Comparison of ENCODE assay signal across 20 cellular contexts in genomic region chr17:4741544-4741943, GRCh38. TPM values are rescaled to one million over a fixed set of nuclear protein-coding genes. Genes with fewer than 3 reads are reported as not detected.
DNase-seq lines count a peak whose midpoint lies in the region; ATAC-seq and TF ChIP-seq lines count a peak whose summit lies in the region.
"Had no signal": no experiment of that assay in that cellular context is flagged by ENCODE, and none has a peak within 500 bp of the region (broad histone marks: within the 10 kb centered on the region; RNA-seq: fewer than 3 reads in every experiment).

No MANE protein-coding gene starts in this region.

- peaks cover 18% of the 10 kb centered on the region for H3K4me1 ChIP-seq in CD8-positive, alpha-beta memory T cell (ENCODE audit: insufficient read depth, low read length)

- no peak overlapping the region for H3K4me3 ChIP-seq in CD8-positive, alpha-beta memory T cell (ENCODE audit: low read length)
- H3K4me3 ChIP-seq: GM12878 had no signal

- no peak for TF ChIP-seq CTCF in nephron (IDR thresholded peaks at IDR 0.05; ENCODE audit: unreplicated experiment in 3 of 3)

- H3K27ac Mint-ChIP-seq in T-helper 2 cell treated with Interferon-gamma antibody and Interleukin-4, amounts not matched to agents 5 μg/mL and 100 μg/mL, for 36 hours, result peak overlapping the region; percentile 34
- H3K27ac Mint-ChIP-seq in CD8-positive, alpha-beta memory T cell, result peak overlapping the region in 1 of 8 donors; percentile 47
- H3K27ac Mint-ChIP-seq in immature natural killer cell, result no peak overlapping the region
- H3K27ac Mint-ChIP-seq in nephron, result no peak overlapping the region

- ATAC-seq in HG02571 (IDR thresholded peaks at IDR 0.05; ENCODE audit: unreplicated experiment) (no peak), GM21825 (IDR thresholded peaks at IDR 0.05; ENCODE audit: unreplicated experiment) (no peak)
- ATAC-seq: GM12878, HCT116, PC-3 had no signal

- no peaks in the 10 kb centered on the region for H3K36me3 Mint-ChIP-seq in T-helper 2 cell treated with Interferon-gamma antibody and Interleukin-4, amounts not matched to agents 5 μg/mL and 100 μg/mL, for 36 hours (ENCODE audit: low read depth)
- peaks cover 0 to 3% (median 0%) of the 10 kb centered on the region in 3 donors for H3K36me3 Mint-ChIP-seq in CD8-positive, alpha-beta memory T cell
- H3K36me3 Mint-ChIP-seq in immature natural killer cell, result no peaks in the 10 kb centered on the region
- H3K36me3 Mint-ChIP-seq in nephron (ENCODE audit: low read depth), result no peaks in the 10 kb centered on the region

- no peak for DNase-seq in T-helper 2 cell treated with Interferon-gamma antibody and Interleukin-4, amounts not matched to agents 5 μg/mL and 100 μg/mL, for 36 hours (ENCODE audit: low spot score)
- DNase-seq in T-helper 2 cell (no peak), immature natural killer cell (no peak), NCI-H1694 (lab: John Stamatoyannopoulos, UW) (no peak)
- DNase-seq in CD8-positive, alpha-beta memory T cell, result no peak
- DNase-seq: 8988T, DMS79, NCI-H1436 treated with DMSO at 0.1 percent for 48 hours, NCI-H2081 treated with DMSO at 0.1 percent for 48 hours, NCI-H226, NCI-H526, PC-3 had no signal

- H3K4me1 Mint-ChIP-seq in T-helper 2 cell treated with Interferon-gamma antibody and Interleukin-4, amounts not matched to agents 5 μg/mL and 100 μg/mL, for 36 hours (ENCODE audit: low read depth), result peaks cover 23% of the 10 kb centered on the region
- H3K4me1 Mint-ChIP-seq in CD8-positive, alpha-beta memory T cell, result peaks cover 14 to 21% (median 19%) of the 10 kb centered on the region in 3 donors
- H3K4me1 Mint-ChIP-seq in immature natural killer cell, result peaks cover 16 to 17% of the 10 kb centered on the region in 2 donors
- peaks cover 7% of the 10 kb centered on the region for H3K4me1 Mint-ChIP-seq in nephron

- H3K36me3 ChIP-seq in CD8-positive, alpha-beta memory T cell (ENCODE audit: insufficient read depth, low read length), result no peaks in the 10 kb centered on the region

- H3K9me3 ChIP-seq in CD8-positive, alpha-beta memory T cell (ENCODE audit: low read length), result no peaks in the 10 kb centered on the region
- H3K9me3 ChIP-seq: BLaER1 treated with 17β-estradiol and CSF1 and Interleukin-3, amounts not matched to agents 10 nM and 100 nM had no signal

- peaks cover 11% of the 10 kb centered on the region for H3K27me3 ChIP-seq in CD8-positive, alpha-beta memory T cell (ENCODE audit: insufficient read depth, low read length, poor library complexity, severe bottlenecking)

- POLR2A ChIA-PET in CD8-positive, alpha-beta memory T cell (lab: Charles Lee), result interaction anchor here (0.6 kb wide), 1 partner anchor 10 kb away, joined by 6 read pairs; no protein-coding TSS in a partner anchor

- no peaks in the 10 kb centered on the region for H3K9me3 Mint-ChIP-seq in T-helper 2 cell treated with Interferon-gamma antibody and Interleukin-4, amounts not matched to agents 5 μg/mL and 100 μg/mL, for 36 hours
- H3K9me3 Mint-ChIP-seq in CD8-positive, alpha-beta memory T cell, result no peaks in the 10 kb centered on the region
- H3K9me3 Mint-ChIP-seq in immature natural killer cell, result no peaks in the 10 kb centered on the region
- H3K9me3 Mint-ChIP-seq in nephron, result no peaks in the 10 kb centered on the region

- peak overlapping the region; percentile 30 for H3K4me3 Mint-ChIP-seq in T-helper 2 cell treated with Interferon-gamma antibody and Interleukin-4, amounts not matched to agents 5 μg/mL and 100 μg/mL, for 36 hours
- H3K4me3 Mint-ChIP-seq in CD8-positive, alpha-beta memory T cell, result peak overlapping the region in 5 of 7 donors; percentile 8 to 81 (median 65)
- H3K4me3 Mint-ChIP-seq in immature natural killer cell (peak overlapping the region; percentile 44 to 61 (median 54)), nephron (peak overlapping the region; percentile 51 to 53 (median 53))

- H3K27me3 Mint-ChIP-seq in T-helper 2 cell treated with Interferon-gamma antibody and Interleukin-4, amounts not matched to agents 5 μg/mL and 100 μg/mL, for 36 hours (ENCODE audit: low read depth), result peaks cover 32% of the 10 kb centered on the region
- peaks cover 14 to 20% of the 10 kb centered on the region in 2 donors for H3K27me3 Mint-ChIP-seq in CD8-positive, alpha-beta memory T cell
- H3K27me3 Mint-ChIP-seq in immature natural killer cell (ENCODE audit: low read depth in 3 of 3), result peaks cover 15 to 19% (median 16%) of the 10 kb centered on the region in 3 donors
- peaks cover 94% of the 10 kb centered on the region for H3K27me3 Mint-ChIP-seq in nephron (ENCODE audit: low read depth)

- CTCF ChIA-PET in CD8-positive, alpha-beta memory T cell (lab: Charles Lee), result no interaction called here

- no peak overlapping the region for H3K27ac ChIP-seq in CD8-positive, alpha-beta memory T cell (ENCODE audit: low read depth, low read length)
- H3K27ac ChIP-seq: BLaER1 treated with 17β-estradiol and CSF1 and Interleukin-3, amounts not matched to agents 10 nM and 100 nM had no signal

RNA-seq across cellular contexts. Expression of gene CXCL16, which starts 1.8 kb away (rescaled TPM):
- 1 to 10 TPM; 2.4 to 2.8 TPM for total RNA-seq in CD8-positive, alpha-beta memory T cell
- polyA plus RNA-seq in CD8-positive, alpha-beta memory T cell, result 3.0 TPM
- polyA plus RNA-seq in immature natural killer cell, result 1 to 10 TPM; 1.1 to 2.2 (median 1.1) TPM
- total RNA-seq: G401 had no signal

RNA-seq across cellular contexts. Expression of gene ZMYND15, which starts 1.9 kb away (rescaled TPM):
- under 1 TPM in 1 of 2 experiments, not detected in 1; 0.09 TPM for total RNA-seq in CD8-positive, alpha-beta memory T cell
- polyA plus RNA-seq in CD8-positive, alpha-beta memory T cell, result not detected
- polyA plus RNA-seq in immature natural killer cell, result not detected
- total RNA-seq: G401, HT1080 had no signal

RNA-seq across cellular contexts. Expression of gene MED11, which starts 10.3 kb away (rescaled TPM):
- 10 to 100 TPM; 23.4 to 26.7 TPM for total RNA-seq in CD8-positive, alpha-beta memory T cell
- polyA plus RNA-seq in CD8-positive, alpha-beta memory T cell, result 58.9 TPM
- 10 to 100 TPM; 26.2 to 52.1 (median 37.6) TPM for polyA plus RNA-seq in immature natural killer cell

RNA-seq across cellular contexts. Expression of gene TM4SF5, which starts 30.1 kb away (rescaled TPM):
- total RNA-seq in CD8-positive, alpha-beta memory T cell, result not detected
- not detected for polyA plus RNA-seq in CD8-positive, alpha-beta memory T cell
- not detected for polyA plus RNA-seq in immature natural killer cell
- total RNA-seq: G401, HT1080, PC-3 had no signal
- polyA plus RNA-seq: GM12878 had no signal

RNA-seq across cellular contexts. Expression of gene ARRB2, which starts 31.1 kb away (rescaled TPM):
- 100 to 1,000 TPM; 170 to 172 TPM for total RNA-seq in CD8-positive, alpha-beta memory T cell
- polyA plus RNA-seq in CD8-positive, alpha-beta memory T cell, result 69.4 TPM
- 10 to 100 TPM; 46.0 to 70.9 (median 60.4) TPM for polyA plus RNA-seq in immature natural killer cell
